Comparison of ENCODE assay signal across 17 cellular contexts in genomic region chr4:167555338-167556022, GRCh38.
A peak's percentile ranks its signal among the peaks of the same experiment; 100 is the strongest.
DNase-seq lines count a peak whose midpoint lies in the region; ATAC-seq and TF ChIP-seq lines count a peak whose summit lies in the region.
"Had no signal": no experiment of that assay in that cellular context is flagged by ENCODE, and none has a peak within 500 bp of the region (broad histone marks: within the 10 kb centered on the region; RNA-seq: fewer than 3 reads in every experiment).

No MANE protein-coding gene starts in this region.

- TF ChIP-seq CTCF in Calu3 (IDR thresholded peaks at IDR 0.05; ENCODE audit: unreplicated experiment) = no peak

- H3K27me3 Mint-ChIP-seq in Calu3 (ENCODE audit: unreplicated experiment) = no peaks in the 10 kb centered on the region
- no peaks in the 10 kb centered on the region for H3K27me3 Mint-ChIP-seq in activated T-cell treated with anti-CD3 and anti-CD28 coated beads, Interleukin-2, amount 50 U/mL, for 4 hours (ENCODE audit: low read depth)
- H3K27me3 Mint-ChIP-seq: brain; effector memory CD8-positive, alpha-beta T cell had no signal

- peak overlapping the region; percentile 24 for H3K4me3 Mint-ChIP-seq in Calu3 (ENCODE audit: low read depth, unreplicated experiment)
- H3K4me3 Mint-ChIP-seq in activated T-cell treated with anti-CD3 and anti-CD28 coated beads, Interleukin-2, amount 50 U/mL, for 4 hours = no peak overlapping the region
- H3K4me3 Mint-ChIP-seq: brain; effector memory CD8-positive, alpha-beta T cell; stimulated activated effector memory CD8-positive, alpha-beta T cell treated with anti-CD3 and anti-CD28 coated beads, Interleukin-12 subunit alpha, Interleukin-12 subunit beta, amount 100 ng/mL, for 72 hours; T-helper 1 cell treated with Interleukin-12 subunit alpha and Interleukin-12 subunit beta and Interleukin-4 antibody, amounts not matched to agents 30 μg/mL and 1 μg/mL, for 36 hours had no signal

- CTCF ChIA-PET in Calu3 (lab: Charles Lee) = interaction anchor here (0.5 to 0.7 kb wide), 3 partner anchors 48 to 458 kb away, joined by 3 to 4 read pairs (median 4); no protein-coding TSS in a partner anchor

- peaks cover 5% of the 10 kb centered on the region for H3K36me3 Mint-ChIP-seq in Calu3 (ENCODE audit: insufficient read depth, unreplicated experiment)
- H3K36me3 Mint-ChIP-seq in activated T-cell treated with anti-CD3 and anti-CD28 coated beads, Interleukin-2, amount 50 U/mL, for 4 hours (ENCODE audit: insufficient read depth) = no peaks in the 10 kb centered on the region
- H3K36me3 Mint-ChIP-seq: brain; stimulated activated effector memory CD8-positive, alpha-beta T cell treated with anti-CD3 and anti-CD28 coated beads, Interleukin-12 subunit alpha, Interleukin-12 subunit beta, amount 100 ng/mL, for 72 hours had no signal

- peaks cover 20% of the 10 kb centered on the region for H3K4me1 Mint-ChIP-seq in Calu3 (ENCODE audit: low read depth, unreplicated experiment)
- H3K4me1 Mint-ChIP-seq in activated T-cell treated with anti-CD3 and anti-CD28 coated beads, Interleukin-2, amount 50 U/mL, for 4 hours (ENCODE audit: low read depth) = no peaks in the 10 kb centered on the region
- H3K4me1 Mint-ChIP-seq: brain; stimulated activated effector memory CD8-positive, alpha-beta T cell treated with anti-CD3 and anti-CD28 coated beads, Interleukin-12 subunit alpha, Interleukin-12 subunit beta, amount 100 ng/mL, for 72 hours had no signal

- H3K9me3 Mint-ChIP-seq in Calu3 (ENCODE audit: low read depth, unreplicated experiment) = peaks cover 5% of the 10 kb centered on the region
- H3K9me3 Mint-ChIP-seq in activated T-cell treated with anti-CD3 and anti-CD28 coated beads, Interleukin-2, amount 50 U/mL, for 4 hours = peaks cover 22% of the 10 kb centered on the region

- DNase-seq in Calu3 (peak; percentile 0), left ventricle myocardium superior (no peak), NCI-H2171 treated with DMSO at 0.1 percent for 48 hours (lab: John Stamatoyannopoulos, UW) (no peak), activated gamma-delta T cell (lab: John Stamatoyannopoulos, UW) (no peak)
- no peak for DNase-seq in activated T-cell treated with anti-CD3 and anti-CD28 coated beads, Interleukin-2, amount 50 U/mL, for 4 hours
- DNase-seq: effector memory CD8-positive, alpha-beta T cell; gastrocnemius medialis; Kasumi-1; NCI-H2107; PC-9; uterus had no signal

- peak overlapping the region; percentile 90 for H3K27ac Mint-ChIP-seq in Calu3 (ENCODE audit: unreplicated experiment)
- H3K27ac Mint-ChIP-seq: brain; effector memory CD8-positive, alpha-beta T cell; stimulated activated effector memory CD8-positive, alpha-beta T cell treated with anti-CD3 and anti-CD28 coated beads, Interleukin-12 subunit alpha, Interleukin-12 subunit beta, amount 100 ng/mL, for 72 hours; T-helper 1 cell treated with Interleukin-12 subunit alpha and Interleukin-12 subunit beta and Interleukin-4 antibody, amounts not matched to agents 30 μg/mL and 1 μg/mL, for 36 hours had no signal

- ATAC-seq in GM19463 (IDR thresholded peaks at IDR 0.05; ENCODE audit: unreplicated experiment) (peak; percentile 84), HG02973 (IDR thresholded peaks at IDR 0.05; ENCODE audit: unreplicated experiment) (peak; percentile 63), HG03571 (IDR thresholded peaks at IDR 0.05; ENCODE audit: unreplicated experiment) (peak; percentile 92), left ventricle myocardium superior (no peak)
- ATAC-seq in activated T-cell treated with anti-CD3 and anti-CD28 coated beads, Interleukin-2, amount 50 U/mL, for 4 hours = no peak
- ATAC-seq: effector memory CD8-positive, alpha-beta T cell; gastrocnemius medialis; stimulated activated effector memory CD8-positive, alpha-beta T cell treated with anti-CD3 and anti-CD28 coated beads, Interleukin-12 subunit alpha, Interleukin-12 subunit beta, amount 100 ng/mL, for 72 hours had no signal

- intact Hi-C loops in Calu3 (cut with micrococcal nuclease; ENCODE audit: unreplicated experiment) (no loop called here), left ventricle myocardium superior (cut with micrococcal nuclease) (no loop called here)

- no TSS peak for BruUV-seq in Calu3 (replicated peaks; lab: Mats Ljungman, UMichigan)

Comparison
In these comparisons a context has a peak if more than half of its experiments do, and no peak if none do; other contexts are left out.
1. ATAC-seq: peak in GM19463 (single experiment), HG02973 (single experiment) and HG03571 (single experiment); none in left ventricle myocardium superior (single experiment) and activated T-cell treated with anti-CD3 and anti-CD28 coated beads, Interleukin-2, amount 50 U/mL, for 4 hours (0 of 2).